In the genomic region with DNA sequence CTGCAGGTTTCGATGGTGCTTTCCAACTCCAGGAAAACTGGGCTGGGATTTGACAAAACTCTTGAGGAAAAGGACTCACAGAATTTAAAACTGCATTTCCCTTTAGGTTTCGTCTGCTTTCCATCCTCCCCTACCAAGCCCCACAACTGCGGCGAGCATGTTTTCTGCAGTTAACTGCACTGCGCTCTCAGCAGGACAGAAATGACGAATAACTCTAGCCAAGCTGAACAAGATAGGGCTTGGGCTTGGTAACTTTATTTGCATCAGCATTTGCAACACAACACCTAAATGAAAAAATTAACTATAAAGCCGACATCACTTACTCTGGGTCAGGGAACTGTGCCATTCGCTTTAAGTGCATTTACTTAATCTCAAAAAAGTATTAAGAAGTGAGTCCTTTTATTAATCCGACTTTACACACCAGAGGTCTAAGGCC, we compare ENCODE assay signal across 8 cellular contexts. TPM values are rescaled to one million over a fixed set of nuclear protein-coding genes. Genes with fewer than 3 reads are reported as not detected.
A peak's percentile ranks its signal among the peaks of the same experiment; 100 is the strongest.
DNase-seq lines count a peak whose midpoint lies in the region; TF ChIP-seq lines count a peak whose summit lies in the region.

No MANE protein-coding gene starts in this region.

- no peaks in the 10 kb centered on the region for H3K27me3 Mint-ChIP-seq in activated CD4-positive, alpha-beta T cell treated with anti-CD3 and anti-CD28 coated beads, Interleukin-2, amount 10 ng/mL, durations not matched to agents 7 days and 5 days
- no peaks in the 10 kb centered on the region for H3K27me3 Mint-ChIP-seq in type B pancreatic cell

- CTCF ChIA-PET in activated CD4-positive, alpha-beta T cell treated with anti-CD3 and anti-CD28 coated beads, Interleukin-2, amount 10 ng/mL, durations not matched to agents 7 days and 5 days (lab: Charles Lee): interaction anchor here (0.6 to 4.5 kb wide), 4 partner anchors 11 to 460 kb away, joined by 3 to 27 read pairs (median 5); a partner anchor contains a TSS

- peak; percentile 1 to 48 for DNase-seq in NCI-H524 (lab: John Stamatoyannopoulos, UW)
- no peak for DNase-seq in NCI-H524 treated with DMSO at 0.1 percent for 48 hours (lab: John Stamatoyannopoulos, UW)
- DNase-seq in H7: peak; percentile 41
- peak; percentile 29 for DNase-seq in M059J (ENCODE audit: low read depth)
- peak; percentile 70 for DNase-seq in activated CD4-positive, alpha-beta T cell treated with anti-CD3 and anti-CD28 coated beads, Interleukin-2, amount 10 ng/mL, durations not matched to agents 7 days and 5 days
- peak; percentile 58 for DNase-seq in epithelial cell of esophagus (ENCODE audit: low read depth)
- no peak for DNase-seq in type B pancreatic cell (ENCODE audit: extremely low spot score, unreplicated experiment)

- H3K9me3 Mint-ChIP-seq in activated CD4-positive, alpha-beta T cell treated with anti-CD3 and anti-CD28 coated beads, Interleukin-2, amount 10 ng/mL, durations not matched to agents 7 days and 5 days: no peaks in the 10 kb centered on the region
- H3K9me3 Mint-ChIP-seq in type B pancreatic cell: no peaks in the 10 kb centered on the region

- H3K27me3 ChIP-seq in H7 (ENCODE audit: control insufficient read depth, insufficient read depth, low read length) (no peaks in the 10 kb centered on the region), muscle layer of duodenum (ENCODE audit: low read depth, low read length) (no peaks in the 10 kb centered on the region)

- peak overlapping the region; percentile 88 for H3K27ac ChIP-seq in muscle layer of duodenum (ENCODE audit: low read length)

- H3K4me3 ChIP-seq in H7 (ENCODE audit: insufficient read depth, low read depth, low read length): peak overlapping the region; percentile 92
- H3K4me3 ChIP-seq in epithelial cell of esophagus (ENCODE audit: low read length): peak overlapping the region; percentile 78
- H3K4me3 ChIP-seq in muscle layer of duodenum (ENCODE audit: low read depth in 1 of 2, low read length in 2 of 2): peak overlapping the region; percentile 87 to 93

- no peak for TF ChIP-seq CTCF in epithelial cell of esophagus (IDR thresholded peaks at IDR 0.05; ENCODE audit: insufficient read depth, low read depth, low read length, missing control alignments)
- TF ChIP-seq CTCF in type B pancreatic cell (conservative IDR thresholded peaks at IDR 0.05): no peak

- no peaks in the 10 kb centered on the region for H3K9me3 ChIP-seq in muscle layer of duodenum (ENCODE audit: control insufficient read depth in 1 of 2, low read length in 2 of 2)

- H3K4me1 ChIP-seq in muscle layer of duodenum (ENCODE audit: control insufficient read depth in 1 of 2, insufficient read depth in 2 of 2, low read length in 2 of 2): peaks cover 9 to 37% of the 10 kb centered on the region in 2 donors

- POLR2A ChIA-PET in activated CD4-positive, alpha-beta T cell treated with anti-CD3 and anti-CD28 coated beads, Interleukin-2, amount 10 ng/mL, durations not matched to agents 7 days and 5 days (lab: Charles Lee): interaction anchor here (1.0 to 1.2 kb wide), 2 partner anchors 10 to 11 kb away, joined by 3 read pairs; a partner anchor contains a TSS

- peak overlapping the region; percentile 84 for H3K4me3 Mint-ChIP-seq in activated CD4-positive, alpha-beta T cell treated with anti-CD3 and anti-CD28 coated beads, Interleukin-2, amount 10 ng/mL, durations not matched to agents 7 days and 5 days
- peak overlapping the region; percentile 92 for H3K4me3 Mint-ChIP-seq in type B pancreatic cell

- peaks cover 11% of the 10 kb centered on the region for H3K36me3 Mint-ChIP-seq in activated CD4-positive, alpha-beta T cell treated with anti-CD3 and anti-CD28 coated beads, Interleukin-2, amount 10 ng/mL, durations not matched to agents 7 days and 5 days (ENCODE audit: low read depth)
- peaks cover 3% of the 10 kb centered on the region for H3K36me3 Mint-ChIP-seq in type B pancreatic cell

- peak overlapping the region; percentile 97 for H3K27ac Mint-ChIP-seq in activated CD4-positive, alpha-beta T cell treated with anti-CD3 and anti-CD28 coated beads, Interleukin-2, amount 10 ng/mL, durations not matched to agents 7 days and 5 days
- peak overlapping the region; percentile 97 for H3K27ac Mint-ChIP-seq in type B pancreatic cell

- H3K4me1 Mint-ChIP-seq in activated CD4-positive, alpha-beta T cell treated with anti-CD3 and anti-CD28 coated beads, Interleukin-2, amount 10 ng/mL, durations not matched to agents 7 days and 5 days: peaks cover 42% of the 10 kb centered on the region
- peaks cover 27% of the 10 kb centered on the region for H3K4me1 Mint-ChIP-seq in type B pancreatic cell (ENCODE audit: unreplicated experiment)

- H3K36me3 ChIP-seq in H7 (replicated peaks; ENCODE audit: control insufficient read depth, insufficient read depth, low read length) (no peaks in the 10 kb centered on the region; the same call in 1 of the 2 replicates), muscle layer of duodenum (ENCODE audit: control insufficient read depth in 1 of 2, insufficient read depth in 2 of 2, low read length in 2 of 2) (no peaks in the 10 kb centered on the region)

RNA-seq across cellular contexts. Expression of a gene that starts 0.7 kb away (rescaled TPM):
- total RNA-seq in H7 (2014; rRNA removed; shearing (Covaris generic)): 27.8 and 38.8 TPM in 2 replicates
- total RNA-seq in M059J (2014; rRNA removed; shearing (Covaris generic)): 12.0 and 16.6 TPM in 2 replicates
- total RNA-seq in activated CD4-positive, alpha-beta T cell treated with anti-CD3 and anti-CD28 coated beads, Interleukin-2, amount 10 ng/mL, durations not matched to agents 7 days and 5 days: 10 to 100 TPM; 32.7 to 34.7 TPM
- 21.9 and 33.8 TPM in 2 replicates for total RNA-seq in type B pancreatic cell (ENCODE audit: low replicate concordance)

RNA-seq across cellular contexts. Expression of a gene that starts 10.5 kb away (rescaled TPM):
- total RNA-seq in H7 (2014; rRNA removed; shearing (Covaris generic)): 347 and 410 TPM in 2 replicates
- total RNA-seq in M059J (2014; rRNA removed; shearing (Covaris generic)): 114 and 145 TPM in 2 replicates
- total RNA-seq in activated CD4-positive, alpha-beta T cell treated with anti-CD3 and anti-CD28 coated beads, Interleukin-2, amount 10 ng/mL, durations not matched to agents 7 days and 5 days: 10 to 100 TPM; 25.1 to 27.3 TPM
- total RNA-seq in type B pancreatic cell (ENCODE audit: low replicate concordance): 149 and 184 TPM in 2 replicates

Comparison
In these comparisons a context has a peak if more than half of its experiments do, and no peak if none do; other contexts are left out.
1. DNase-seq: peak in NCI-H524 (2 of 2), H7 (single experiment), M059J (single experiment), activated CD4-positive, alpha-beta T cell treated with anti-CD3 and anti-CD28 coated beads, Interleukin-2, amount 10 ng/mL, durations not matched to agents 7 days and 5 days (single experiment) and epithelial cell of esophagus (single experiment); none in NCI-H524 treated with DMSO at 0.1 percent for 48 hours (single experiment) and type B pancreatic cell (single experiment).
2. Peak in every context shown above with its lines, with median percentiles within 50 percentile points of each other: H3K4me3 ChIP-seq.